ENCODE assay signal across 8 cellular contexts in the genomic region with DNA sequence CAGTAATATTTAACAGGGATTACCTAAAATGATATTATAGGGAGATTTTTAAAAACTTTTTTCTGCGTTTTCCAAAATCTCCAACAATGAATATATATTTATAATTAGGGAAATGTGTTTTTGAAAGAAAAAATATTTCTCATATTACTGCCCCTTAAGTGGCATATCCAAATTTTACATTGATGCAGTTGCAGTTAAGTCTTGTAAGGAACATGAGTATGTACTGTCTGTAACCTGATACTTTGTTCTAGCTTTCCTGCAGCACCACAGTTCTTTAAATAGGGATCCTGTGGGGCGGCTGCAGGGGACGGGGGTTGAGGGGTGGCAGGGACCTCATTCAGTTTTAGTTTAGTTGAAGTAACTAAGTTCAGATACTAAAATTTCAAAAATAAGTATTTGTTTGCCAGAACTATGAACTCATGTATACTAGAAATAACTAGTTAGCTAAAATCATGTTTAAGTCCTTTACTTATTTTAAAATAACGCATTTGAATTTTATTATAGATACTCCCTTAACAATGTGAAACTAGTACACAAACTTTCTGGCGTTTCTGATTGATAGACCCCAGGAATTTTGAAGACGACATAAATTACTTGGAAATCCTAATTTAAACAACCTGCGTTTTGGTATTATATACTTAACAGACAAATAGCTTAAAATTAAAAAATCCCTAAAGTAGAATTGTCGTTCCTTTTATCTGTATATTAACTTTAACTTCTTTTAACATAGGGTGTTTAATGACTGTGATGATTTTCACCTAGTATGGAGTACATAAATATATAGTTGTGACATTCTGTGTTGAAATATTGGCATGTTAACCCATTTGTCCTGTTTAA. TPM values are rescaled to one million over a fixed set of nuclear protein-coding genes. Genes with fewer than 3 reads are reported as not detected.
DNase-seq lines count a peak whose midpoint lies in the region; ATAC-seq and TF ChIP-seq lines count a peak whose summit lies in the region.

No MANE protein-coding gene starts in this region.

- H3K9me3 Mint-ChIP-seq in naive B cell = no peaks in the 10 kb centered on the region

- no peak for TF ChIP-seq POLR2A in esophagus squamous epithelium (IDR thresholded peaks at IDR 0.05)
- peak in 1 of 2 donors; percentile 8 for TF ChIP-seq POLR2A in tibial nerve (IDR thresholded peaks at IDR 0.05)

- peak overlapping the region; percentile 40 to 68 (median 62) for H3K4me3 ChIP-seq in esophagus squamous epithelium
- peak overlapping the region; percentile 23 to 64 (median 53) for H3K4me3 ChIP-seq in tibial nerve

- DNase-seq in AML-193 (lab: John Stamatoyannopoulos, UW) (peak; percentile 75 to 81), NOMO-1 treated with dmso at 0.1 percent for 144 hours (lab: John Stamatoyannopoulos, UW; ENCODE audit: unreplicated experiment) (peak; percentile 48), esophagus squamous epithelium (lab: John Stamatoyannopoulos, UW) (no peak), naive B cell (peak; percentile 51), tibial nerve (ENCODE audit: low spot score in 2 of 2) (peak in 1 of 2 donors; percentile 38)
- peak; percentile 63 for DNase-seq in activated CD8-positive, alpha-beta memory T cell treated with anti-CD3 and anti-CD28 coated beads, Interleukin-2, amount 50 U/mL, for 48 hours

- no peaks in the 10 kb centered on the region for H3K36me3 Mint-ChIP-seq in naive B cell

- TF ChIP-seq EP300 in tibial nerve (IDR thresholded peaks at IDR 0.05) = no peak

- H3K27ac ChIP-seq in esophagus squamous epithelium = peak overlapping the region; percentile 83 to 97 (median 90)
- peak overlapping the region; percentile 86 to 96 (median 91) for H3K27ac ChIP-seq in tibial nerve

- H3K4me3 Mint-ChIP-seq in naive B cell = peak overlapping the region; percentile 87 to 93 (median 90)

- H3K27me3 Mint-ChIP-seq in naive B cell = no peaks in the 10 kb centered on the region

- H3K36me3 ChIP-seq in esophagus squamous epithelium = no peaks in the 10 kb centered on the region
- H3K36me3 ChIP-seq in tibial nerve = no peaks in the 10 kb centered on the region

- H3K27ac Mint-ChIP-seq in naive B cell = peak overlapping the region; percentile 98 to 100 (median 99)

- TF ChIP-seq CTCF in esophagus squamous epithelium (IDR thresholded peaks at IDR 0.05) = no peak
- TF ChIP-seq CTCF in tibial nerve (IDR thresholded peaks at IDR 0.05) = no peak

- intact Hi-C loops in esophagus squamous epithelium (cut with DNase I) = no loop called here

- H3K9me3 ChIP-seq in esophagus squamous epithelium (no peaks in the 10 kb centered on the region), tibial nerve (no peaks in the 10 kb centered on the region)

- H3K4me1 ChIP-seq in esophagus squamous epithelium (peaks cover 0 to 45% (median 9%) of the 10 kb centered on the region in 3 donors), tibial nerve (peaks cover 0 to 44% (median 11%) of the 10 kb centered on the region in 4 donors)

- 3 to 4% methylated on average over 8 of the region's 8 CpGs for WGBS in esophagus squamous epithelium, 2 donors
- 3 to 4% methylated on average over 8 of the region's 8 CpGs for WGBS in tibial nerve, 2 donors

- peaks cover 18 to 31% (median 25%) of the 10 kb centered on the region in 3 donors for H3K4me1 Mint-ChIP-seq in naive B cell

- ATAC-seq in GM19023 (IDR thresholded peaks at IDR 0.05; ENCODE audit: unreplicated experiment) (peak; percentile 46), HG03108 (IDR thresholded peaks at IDR 0.05; ENCODE audit: unreplicated experiment) (peak; percentile 41), naive B cell (ENCODE audit: low read depth in 2 of 2) (peak; percentile 58 to 62)

- H3K27me3 ChIP-seq in esophagus squamous epithelium (no peaks in the 10 kb centered on the region), tibial nerve (no peaks in the 10 kb centered on the region)

RNA-seq across cellular contexts. Expression of a gene that starts 0.6 kb away (rescaled TPM):
- total RNA-seq in esophagus squamous epithelium (10 to 100 TPM; 11.9 to 27.3 (median 22.5) TPM), tibial nerve (10 to 100 TPM; 33.9 to 38.0 (median 35.6) TPM)
- 1 to 10 TPM; 5.0 to 9.8 (median 6.5) TPM for polyA plus RNA-seq in naive B cell (ENCODE audit: low read depth in 6 of 6)

RNA-seq across cellular contexts. Expression of a gene that starts 25.2 kb away (rescaled TPM):
- 100 to 1,000 TPM in 2 of 4 donors, 10 to 100 TPM in 2; 44.6 to 103 (median 77.8) TPM for total RNA-seq in esophagus squamous epithelium
- polyA plus RNA-seq in naive B cell (ENCODE audit: low read depth in 6 of 6) = 10 to 100 TPM; 19.8 to 58.4 (median 45.8) TPM
- total RNA-seq in tibial nerve = 100 to 1,000 TPM in 3 of 4 donors, 10 to 100 TPM in 1; 99.0 to 136 (median 121) TPM

RNA-seq across cellular contexts. Expression of a gene that starts 41.7 kb away (rescaled TPM):
- total RNA-seq in esophagus squamous epithelium = 1 to 10 TPM; 2.8 to 4.2 (median 3.7) TPM
- polyA plus RNA-seq in naive B cell (ENCODE audit: low read depth in 6 of 6) = not detected
- total RNA-seq in tibial nerve = 1 to 10 TPM; 2.1 to 6.9 (median 3.7) TPM
